Comparison of ENCODE assay signal across 1 cellular context in the genomic region with DNA sequence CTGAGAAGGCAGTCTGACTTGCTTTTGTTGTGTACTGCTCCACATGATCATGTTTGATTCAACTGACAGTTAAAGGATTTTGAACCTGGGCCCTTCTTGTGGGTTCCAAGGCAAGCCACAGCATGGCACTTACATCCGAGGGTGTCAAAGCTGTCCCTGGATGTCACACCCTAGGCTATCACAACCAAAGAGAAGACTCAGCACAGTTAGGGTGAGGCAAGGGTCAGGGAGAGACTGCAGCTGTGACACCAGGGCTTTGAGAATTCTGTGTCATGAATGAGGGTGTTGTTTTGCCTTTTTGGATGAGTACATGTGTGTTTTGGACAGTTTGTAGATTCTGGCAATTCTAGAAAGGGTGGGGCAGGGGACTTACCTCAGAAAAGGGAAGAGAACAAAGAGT.
TF ChIP-seq lines count a peak whose summit lies in the region.

No MANE protein-coding gene starts in this region.

TF ChIP-seq in GM23338, 12 proteins besides CTCF, POLR2A, EP300 and RAD21 (continued from another document):
- TF ChIP-seq STAT1 (IDR thresholded peaks at IDR 0.05; ENCODE audit: unreplicated experiment) (no peak), REST (IDR thresholded peaks at IDR 0.05; ENCODE audit: unreplicated experiment) (no peak), POLR2AphosphoS5 (IDR thresholded peaks at IDR 0.05; ENCODE audit: low read depth) (no peak), JUNB (IDR thresholded peaks at IDR 0.05; ENCODE audit: unreplicated experiment) (no peak), EZH2phosphoT487 (IDR thresholded peaks at IDR 0.05; ENCODE audit: unreplicated experiment) (no peak), ZNF114 (CRISPR knock-in tag; IDR thresholded peaks at IDR 0.05) (no peak), ZNF331 (CRISPR knock-in tag; IDR thresholded peaks at IDR 0.05; ENCODE audit: low read depth) (no peak), EZH2 (IDR thresholded peaks at IDR 0.05; ENCODE audit: low read depth, unreplicated experiment) (no peak), NANOG (IDR thresholded peaks at IDR 0.05; ENCODE audit: borderline replicate concordance) (no peak)
- TF ChIP-seq, protein P1, sequence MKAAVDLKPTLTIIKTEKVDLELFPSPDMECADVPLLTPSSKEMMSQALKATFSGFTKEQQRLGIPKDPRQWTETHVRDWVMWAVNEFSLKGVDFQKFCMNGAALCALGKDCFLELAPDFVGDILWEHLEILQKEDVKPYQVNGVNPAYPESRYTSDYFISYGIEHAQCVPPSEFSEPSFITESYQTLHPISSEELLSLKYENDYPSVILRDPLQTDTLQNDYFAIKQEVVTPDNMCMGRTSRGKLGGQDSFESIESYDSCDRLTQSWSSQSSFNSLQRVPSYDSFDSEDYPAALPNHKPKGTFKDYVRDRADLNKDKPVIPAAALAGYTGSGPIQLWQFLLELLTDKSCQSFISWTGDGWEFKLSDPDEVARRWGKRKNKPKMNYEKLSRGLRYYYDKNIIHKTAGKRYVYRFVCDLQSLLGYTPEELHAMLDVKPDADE (IDR thresholded peaks at IDR 0.05), result no peak
- TF ChIP-seq, protein P2, sequence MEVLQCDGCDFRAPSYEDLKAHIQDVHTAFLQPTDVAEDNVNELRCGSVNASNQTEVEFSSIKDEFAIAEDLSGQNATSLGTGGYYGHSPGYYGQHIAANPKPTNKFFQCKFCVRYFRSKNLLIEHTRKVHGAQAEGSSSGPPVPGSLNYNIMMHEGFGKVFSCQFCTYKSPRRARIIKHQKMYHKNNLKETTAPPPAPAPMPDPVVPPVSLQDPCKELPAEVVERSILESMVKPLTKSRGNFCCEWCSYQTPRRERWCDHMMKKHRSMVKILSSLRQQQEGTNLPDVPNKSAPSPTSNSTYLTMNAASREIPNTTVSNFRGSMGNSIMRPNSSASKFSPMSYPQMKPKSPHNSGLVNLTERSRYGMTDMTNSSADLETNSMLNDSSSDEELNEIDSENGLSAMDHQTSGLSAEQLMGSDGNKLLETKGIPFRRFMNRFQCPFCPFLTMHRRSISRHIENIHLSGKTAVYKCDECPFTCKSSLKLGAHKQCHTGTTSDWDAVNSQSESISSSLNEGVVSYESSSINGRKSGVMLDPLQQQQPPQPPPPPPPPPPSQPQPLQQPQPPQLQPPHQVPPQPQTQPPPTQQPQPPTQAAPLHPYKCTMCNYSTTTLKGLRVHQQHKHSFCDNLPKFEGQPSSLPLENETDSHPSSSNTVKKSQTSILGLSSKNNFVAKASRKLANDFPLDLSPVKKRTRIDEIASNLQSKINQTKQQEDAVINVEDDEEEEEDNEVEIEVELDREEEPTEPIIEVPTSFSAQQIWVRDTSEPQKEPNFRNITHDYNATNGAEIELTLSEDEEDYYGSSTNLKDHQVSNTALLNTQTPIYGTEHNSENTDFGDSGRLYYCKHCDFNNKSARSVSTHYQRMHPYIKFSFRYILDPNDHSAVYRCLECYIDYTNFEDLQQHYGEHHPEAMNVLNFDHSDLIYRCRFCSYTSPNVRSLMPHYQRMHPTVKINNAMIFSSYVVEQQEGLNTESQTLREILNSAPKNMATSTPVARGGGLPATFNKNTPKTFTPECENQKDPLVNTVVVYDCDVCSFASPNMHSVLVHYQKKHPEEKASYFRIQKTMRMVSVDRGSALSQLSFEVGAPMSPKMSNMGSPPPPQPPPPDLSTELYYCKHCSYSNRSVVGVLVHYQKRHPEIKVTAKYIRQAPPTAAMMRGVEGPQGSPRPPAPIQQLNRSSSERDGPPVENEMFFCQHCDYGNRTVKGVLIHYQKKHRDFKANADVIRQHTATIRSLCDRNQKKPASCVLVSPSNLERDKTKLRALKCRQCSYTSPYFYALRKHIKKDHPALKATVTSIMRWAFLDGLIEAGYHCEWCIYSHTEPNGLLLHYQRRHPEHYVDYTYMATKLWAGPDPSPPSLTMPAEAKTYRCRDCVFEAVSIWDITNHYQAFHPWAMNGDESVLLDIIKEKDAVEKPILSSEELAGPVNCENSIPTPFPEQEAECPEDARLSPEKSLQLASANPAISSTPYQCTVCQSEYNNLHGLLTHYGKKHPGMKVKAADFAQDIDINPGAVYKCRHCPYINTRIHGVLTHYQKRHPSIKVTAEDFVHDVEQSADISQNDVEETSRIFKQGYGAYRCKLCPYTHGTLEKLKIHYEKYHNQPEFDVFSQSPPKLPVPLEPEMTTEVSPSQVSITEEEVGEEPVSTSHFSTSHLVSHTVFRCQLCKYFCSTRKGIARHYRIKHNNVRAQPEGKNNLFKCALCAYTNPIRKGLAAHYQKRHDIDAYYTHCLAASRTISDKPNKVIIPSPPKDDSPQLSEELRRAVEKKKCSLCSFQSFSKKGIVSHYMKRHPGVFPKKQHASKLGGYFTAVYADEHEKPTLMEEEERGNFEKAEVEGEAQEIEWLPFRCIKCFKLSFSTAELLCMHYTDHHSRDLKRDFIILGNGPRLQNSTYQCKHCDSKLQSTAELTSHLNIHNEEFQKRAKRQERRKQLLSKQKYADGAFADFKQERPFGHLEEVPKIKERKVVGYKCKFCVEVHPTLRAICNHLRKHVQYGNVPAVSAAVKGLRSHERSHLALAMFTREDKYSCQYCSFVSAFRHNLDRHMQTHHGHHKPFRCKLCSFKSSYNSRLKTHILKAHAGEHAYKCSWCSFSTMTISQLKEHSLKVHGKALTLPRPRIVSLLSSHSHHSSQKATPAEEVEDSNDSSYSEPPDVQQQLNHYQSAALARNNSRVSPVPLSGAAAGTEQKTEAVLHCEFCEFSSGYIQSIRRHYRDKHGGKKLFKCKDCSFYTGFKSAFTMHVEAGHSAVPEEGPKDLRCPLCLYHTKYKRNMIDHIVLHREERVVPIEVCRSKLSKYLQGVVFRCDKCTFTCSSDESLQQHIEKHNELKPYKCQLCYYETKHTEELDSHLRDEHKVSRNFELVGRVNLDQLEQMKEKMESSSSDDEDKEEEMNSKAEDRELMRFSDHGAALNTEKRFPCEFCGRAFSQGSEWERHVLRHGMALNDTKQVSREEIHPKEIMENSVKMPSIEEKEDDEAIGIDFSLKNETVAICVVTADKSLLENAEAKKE (CRISPR knock-in tag; IDR thresholded peaks at IDR 0.05), result no peak
